In the genomic region with DNA sequence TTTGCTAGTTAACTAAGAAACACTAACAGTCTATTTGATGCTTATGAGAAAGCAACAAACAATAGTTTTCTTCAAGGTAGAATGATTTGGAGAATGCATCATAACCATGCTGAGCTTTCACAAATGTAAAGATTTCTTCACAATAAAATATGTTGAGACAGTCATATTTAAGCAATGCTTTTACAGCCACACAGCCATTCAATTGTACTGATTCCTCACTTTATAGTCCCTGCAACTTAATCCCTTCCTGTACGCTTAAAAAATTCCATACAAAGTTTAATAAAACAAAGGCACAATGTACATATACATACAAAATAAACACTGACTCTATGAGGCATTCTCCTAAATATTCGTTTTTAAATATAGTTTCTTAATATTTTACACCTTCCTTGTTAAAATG, we compare ENCODE assay signal across 38 cellular contexts. TPM values are rescaled to one million over a fixed set of nuclear protein-coding genes. Genes with fewer than 3 reads are reported as not detected.
"Had no signal": no experiment of that assay in that cellular context is flagged by ENCODE, and none has a peak within 500 bp of the region (broad histone marks: within the 10 kb centered on the region; RNA-seq: fewer than 3 reads in every experiment).

No MANE protein-coding gene starts in this region.

- H3K4me1 Mint-ChIP-seq: activated CD4-positive, alpha-beta memory T cell treated with anti-CD3 and anti-CD28 coated beads, Interleukin-2, amount 10 ng/mL, durations not matched to agents 7 days and 5 days; activated CD4-positive, alpha-beta T cell treated with anti-CD3 and anti-CD28 coated beads, Interleukin-2, amount 10 ng/mL, durations not matched to agents 24 days and 14 days; activated CD8-positive, alpha-beta memory T cell treated with anti-CD3 and anti-CD28 coated beads, Interleukin-2, amount 10 ng/mL, durations not matched to agents 7 days and 5 days; activated naive CD4-positive, alpha-beta T cell treated with anti-CD3 and anti-CD28 coated beads, Interleukin-2, amount 10 ng/mL, durations not matched to agents 7 days and 5 days; activated naive CD4-positive, alpha-beta T cell treated with anti-CD3 and anti-CD28 coated beads, Interleukin-2, amount 50 U/mL, for 24 hours; activated naive CD8-positive, alpha-beta T cell treated with anti-CD3 and anti-CD28 coated beads, Interleukin-2, amount 10 ng/mL, durations not matched to agents 7 days and 5 days; activated naive CD8-positive, alpha-beta T cell treated with anti-CD3 and anti-CD28 coated beads, Interleukin-2, amount 50 U/mL, for 24 hours; central memory CD8-positive, alpha-beta T cell had no signal

- H3K9me3 ChIP-seq: ascending aorta had no signal

- H3K4me1 ChIP-seq: ascending aorta had no signal

- H3K27me3 Mint-ChIP-seq: activated B cell treated with CpG ODN at 0.5 μM for 24 hours; activated naive CD4-positive, alpha-beta T cell treated with anti-CD3 and anti-CD28 coated beads, Interleukin-2, amount 10 ng/mL, durations not matched to agents 7 days and 5 days; activated naive CD4-positive, alpha-beta T cell treated with anti-CD3 and anti-CD28 coated beads, Interleukin-2, amount 50 U/mL, for 24 hours; activated naive CD8-positive, alpha-beta T cell; activated naive CD8-positive, alpha-beta T cell treated with anti-CD3 and anti-CD28 coated beads, Interleukin-2, amount 50 U/mL, for 24 hours; activated T-cell treated with anti-CD3 and anti-CD28 coated beads, Interleukin-2, amount 50 U/mL, for 24 hours had no signal

- H3K27ac ChIP-seq: ascending aorta, cardiac muscle cell, VCaP had no signal

- H3K4me3 Mint-ChIP-seq: activated B cell treated with CpG ODN at 0.5 μM for 24 hours; activated CD4-positive, alpha-beta memory T cell treated with anti-CD3 and anti-CD28 coated beads, Interleukin-2, amount 10 ng/mL, durations not matched to agents 7 days and 5 days; activated CD4-positive, alpha-beta T cell treated with anti-CD3 and anti-CD28 coated beads, Interleukin-2, amount 10 ng/mL, durations not matched to agents 24 days and 14 days; activated CD8-positive, alpha-beta memory T cell treated with anti-CD3 and anti-CD28 coated beads, Interleukin-2, amount 10 ng/mL, durations not matched to agents 7 days and 5 days; activated CD8-positive, alpha-beta T cell treated with anti-CD3 and anti-CD28 coated beads, Interleukin-2, amount 10 ng/mL, durations not matched to agents 7 days and 5 days; activated naive CD4-positive, alpha-beta T cell treated with anti-CD3 and anti-CD28 coated beads, Interleukin-2, amount 10 ng/mL, durations not matched to agents 7 days and 5 days; activated naive CD4-positive, alpha-beta T cell treated with anti-CD3 and anti-CD28 coated beads, Interleukin-2, amount 50 U/mL, for 24 hours; activated naive CD8-positive, alpha-beta T cell; activated naive CD8-positive, alpha-beta T cell treated with anti-CD3 and anti-CD28 coated beads, Interleukin-2, amount 10 ng/mL, durations not matched to agents 7 days and 5 days; activated naive CD8-positive, alpha-beta T cell treated with anti-CD3 and anti-CD28 coated beads, Interleukin-2, amount 50 U/mL, for 24 hours; activated T-cell treated with anti-CD3 and anti-CD28 coated beads, Interleukin-2, amount 50 U/mL, for 24 hours; brain; central memory CD8-positive, alpha-beta T cell; T-helper 1 cell treated with Interleukin-12 subunit alpha and Interleukin-12 subunit beta and Interleukin-4 antibody, amounts not matched to agents 30 μg/mL and 1 μg/mL, for 36 hours; T-helper 2 cell treated with Interferon-gamma antibody and Interleukin-4, amounts not matched to agents 5 μg/mL and 100 μg/mL, for 36 hours had no signal

- H3K27ac Mint-ChIP-seq: activated B cell treated with CpG ODN at 0.5 μM for 24 hours; activated CD4-positive, alpha-beta memory T cell treated with anti-CD3 and anti-CD28 coated beads, Interleukin-2, amount 10 ng/mL, durations not matched to agents 7 days and 5 days; activated CD4-positive, alpha-beta T cell treated with anti-CD3 and anti-CD28 coated beads, Interleukin-2, amount 10 ng/mL, durations not matched to agents 24 days and 14 days; activated CD8-positive, alpha-beta memory T cell treated with anti-CD3 and anti-CD28 coated beads, Interleukin-2, amount 10 ng/mL, durations not matched to agents 7 days and 5 days; activated CD8-positive, alpha-beta T cell treated with anti-CD3 and anti-CD28 coated beads, Interleukin-2, amount 10 ng/mL, durations not matched to agents 7 days and 5 days; activated naive CD4-positive, alpha-beta T cell treated with anti-CD3 and anti-CD28 coated beads, Interleukin-2, amount 10 ng/mL, durations not matched to agents 7 days and 5 days; activated naive CD4-positive, alpha-beta T cell treated with anti-CD3 and anti-CD28 coated beads, Interleukin-2, amount 50 U/mL, for 24 hours; activated naive CD8-positive, alpha-beta T cell; activated naive CD8-positive, alpha-beta T cell treated with anti-CD3 and anti-CD28 coated beads, Interleukin-2, amount 10 ng/mL, durations not matched to agents 7 days and 5 days; activated naive CD8-positive, alpha-beta T cell treated with anti-CD3 and anti-CD28 coated beads, Interleukin-2, amount 50 U/mL, for 24 hours; activated T-cell treated with anti-CD3 and anti-CD28 coated beads, Interleukin-2, amount 50 U/mL, for 24 hours; activated T-helper 2 cell treated with anti-CD3 and anti-CD28 coated beads, Interferon-gamma antibody, Interleukin-2, Interleukin-4, amounts not matched to agents 10 μg/mL and 5 μg/mL and 100 μg/mL, durations not matched to agents 14 hours and 24 hours and 36 hours; brain; T-helper 1 cell treated with Interleukin-12 subunit alpha and Interleukin-12 subunit beta and Interleukin-4 antibody, amounts not matched to agents 30 μg/mL and 1 μg/mL, for 36 hours; T-helper 2 cell treated with Interferon-gamma antibody and Interleukin-4, amounts not matched to agents 5 μg/mL and 100 μg/mL, for 36 hours had no signal

- H3K27me3 ChIP-seq: ascending aorta, cardiac muscle cell had no signal

- H3K36me3 Mint-ChIP-seq: activated CD8-positive, alpha-beta memory T cell treated with anti-CD3 and anti-CD28 coated beads, Interleukin-2, amount 10 ng/mL, durations not matched to agents 7 days and 5 days; activated naive CD4-positive, alpha-beta T cell treated with anti-CD3 and anti-CD28 coated beads, Interleukin-2, amount 10 ng/mL, durations not matched to agents 7 days and 5 days; activated naive CD4-positive, alpha-beta T cell treated with anti-CD3 and anti-CD28 coated beads, Interleukin-2, amount 50 U/mL, for 24 hours; activated naive CD8-positive, alpha-beta T cell; activated naive CD8-positive, alpha-beta T cell treated with anti-CD3 and anti-CD28 coated beads, Interleukin-2, amount 10 ng/mL, durations not matched to agents 7 days and 5 days; brain had no signal

- H3K4me3 ChIP-seq: ascending aorta, cardiac muscle cell had no signal

- DNase-seq: activated B cell treated with CpG ODN at 0.5 μM for 24 hours; activated CD4-positive, alpha-beta memory T cell treated with anti-CD3 and anti-CD28 coated beads, Interleukin-2, amount 10 ng/mL, durations not matched to agents 7 days and 5 days; activated CD4-positive, alpha-beta T cell treated with anti-CD3 and anti-CD28 coated beads for 4 hours; activated CD4-positive, alpha-beta T cell treated with anti-CD3 and anti-CD28 coated beads, Interleukin-2, amount 10 ng/mL, durations not matched to agents 24 days and 14 days; activated CD4-positive, alpha-beta T cell treated with anti-CD3 and anti-CD28 coated beads, Interleukin-2, amount 50 U/mL, for 1 hour; activated CD4-positive, alpha-beta T cell treated with anti-CD3 and anti-CD28 coated beads, Interleukin-2, amount 50 U/mL, for 48 hours; activated CD4-positive, CD25-positive, alpha-beta regulatory T cell treated with anti-CD3 and anti-CD28 coated beads, Interleukin-2, amount 50 U/mL, for 72 hours; activated CD8-positive, alpha-beta memory T cell treated with anti-CD3 and anti-CD28 coated beads for 24 hours; activated CD8-positive, alpha-beta memory T cell treated with anti-CD3 and anti-CD28 coated beads, Interleukin-2, amount 10 ng/mL, durations not matched to agents 7 days and 5 days; activated CD8-positive, alpha-beta memory T cell treated with anti-CD3 and anti-CD28 coated beads, Interleukin-2, amount 50 U/mL, for 48 hours; activated CD8-positive, alpha-beta T cell treated with anti-CD3 and anti-CD28 coated beads, Interleukin-2, amount 10 ng/mL, durations not matched to agents 7 days and 5 days; activated effector memory CD4-positive, alpha-beta T cell treated with Interleukin-2 at 50 U/mL for 16 hours; activated gamma-delta T cell; activated naive CD4-positive, alpha-beta T cell treated with anti-CD3 and anti-CD28 coated beads, Interleukin-2, amount 10 ng/mL, durations not matched to agents 7 days and 5 days; activated naive CD4-positive, alpha-beta T cell treated with Interleukin-2 at 50 U/mL for 16 hours; activated naive CD8-positive, alpha-beta T cell treated with anti-CD3 and anti-CD28 coated beads, Interleukin-2, amount 10 ng/mL, durations not matched to agents 7 days and 5 days; activated naive CD8-positive, alpha-beta T cell treated with anti-CD3 and anti-CD28 coated beads, Interleukin-2, amount 50 U/mL, for 24 hours; activated T-cell treated with anti-CD3 and anti-CD28 coated beads, Interleukin-2, amount 50 U/mL, for 24 hours; activated T-cell treated with anti-CD3 and anti-CD28 coated beads, Interleukin-2, amount 50 U/mL, for 48 hours; amygdala; anterior cingulate cortex; caudate nucleus; cerebellar nuclear complex; T-helper 1 cell; T-helper 2 cell; T-helper 9 cell had no signal

- ATAC-seq: activated CD8-positive, alpha-beta memory T cell treated with anti-CD3 and anti-CD28 coated beads, Interleukin-2, amount 10 ng/mL, durations not matched to agents 7 days and 5 days; activated CD8-positive, alpha-beta T cell treated with anti-CD3 and anti-CD28 coated beads, Interleukin-2, amount 10 ng/mL, durations not matched to agents 7 days and 5 days; activated naive CD8-positive, alpha-beta T cell treated with anti-CD3 and anti-CD28 coated beads, Interleukin-2, amount 50 U/mL, for 24 hours had no signal

- H3K9me3 Mint-ChIP-seq: activated CD4-positive, alpha-beta memory T cell treated with anti-CD3 and anti-CD28 coated beads, Interleukin-2, amount 10 ng/mL, durations not matched to agents 7 days and 5 days; activated naive CD4-positive, alpha-beta T cell treated with anti-CD3 and anti-CD28 coated beads, Interleukin-2, amount 10 ng/mL, durations not matched to agents 7 days and 5 days; activated naive CD4-positive, alpha-beta T cell treated with anti-CD3 and anti-CD28 coated beads, Interleukin-2, amount 50 U/mL, for 24 hours; activated T-cell treated with anti-CD3 and anti-CD28 coated beads, Interleukin-2, amount 50 U/mL, for 24 hours; activated T-helper 2 cell treated with anti-CD3 and anti-CD28 coated beads, Interferon-gamma antibody, Interleukin-2, Interleukin-4, amounts not matched to agents 10 μg/mL and 5 μg/mL and 100 μg/mL, durations not matched to agents 14 hours and 24 hours and 36 hours; T-helper 1 cell treated with Interleukin-12 subunit alpha and Interleukin-12 subunit beta and Interleukin-4 antibody, amounts not matched to agents 30 μg/mL and 1 μg/mL, for 36 hours; T-helper 2 cell treated with Interferon-gamma antibody and Interleukin-4, amounts not matched to agents 5 μg/mL and 100 μg/mL, for 36 hours had no signal

- H3K36me3 ChIP-seq: ascending aorta, cardiac muscle cell had no signal

RNA-seq across cellular contexts. Expression of gene ACOD1, which starts 4.7 kb away (rescaled TPM):
- total RNA-seq: activated B cell treated with CpG ODN at 0.5 μM for 24 hours; activated CD4-positive, alpha-beta memory T cell treated with anti-CD3 and anti-CD28 coated beads, Interleukin-2, amount 10 ng/mL, durations not matched to agents 7 days and 5 days; activated CD4-positive, alpha-beta T cell treated with anti-CD3 and anti-CD28 coated beads, Interleukin-2, amount 10 ng/mL, durations not matched to agents 24 days and 14 days; activated CD8-positive, alpha-beta memory T cell treated with anti-CD3 and anti-CD28 coated beads, Interleukin-2, amount 10 ng/mL, durations not matched to agents 7 days and 5 days; activated CD8-positive, alpha-beta T cell treated with anti-CD3 and anti-CD28 coated beads, Interleukin-2, amount 10 ng/mL, durations not matched to agents 7 days and 5 days; activated naive CD8-positive, alpha-beta T cell treated with anti-CD3 and anti-CD28 coated beads, Interleukin-2, amount 10 ng/mL, durations not matched to agents 7 days and 5 days; activated T-helper 2 cell treated with anti-CD3 and anti-CD28 coated beads, Interferon-gamma antibody, Interleukin-2, Interleukin-4, amounts not matched to agents 10 μg/mL and 5 μg/mL and 100 μg/mL, durations not matched to agents 14 hours and 24 hours and 36 hours; ascending aorta; bronchial epithelial cell; cardiac muscle cell; chondrocyte had no signal
- polyA plus RNA-seq: cardiac muscle cell had no signal
